19 cellular contexts compared by ENCODE assay signal in genomic region chr19:17137417-17137816, GRCh38.
DNase-seq lines count a peak whose midpoint lies in the region; ATAC-seq and TF ChIP-seq lines count a peak whose summit lies in the region.
"Had no signal": no experiment of that assay in that cellular context is flagged by ENCODE, and none has a peak within 500 bp of the region (broad histone marks: within the 10 kb centered on the region; RNA-seq: fewer than 3 reads in every experiment).

No MANE protein-coding gene starts in this region.

- H3K9me2 ChIP-seq in GM23338 (ENCODE audit: insufficient read depth), result no peaks in the 10 kb centered on the region

- H3K79me2 ChIP-seq in GM23338 (replicated peaks; ENCODE audit: insufficient read depth), result peaks cover 5% of the 10 kb centered on the region

- peaks cover 5% of the 10 kb centered on the region; the same call in 2 of the 3 replicates for H3K36me3 Mint-ChIP-seq in GM23338 (ENCODE audit: low read depth)
- no peaks in the 10 kb centered on the region for H3K36me3 Mint-ChIP-seq in T-helper 17 cell (ENCODE audit: low read depth)
- H3K36me3 Mint-ChIP-seq in glutamatergic neuron (ENCODE audit: unreplicated experiment), result no peaks in the 10 kb centered on the region
- H3K36me3 Mint-ChIP-seq in progenitor cell of endocrine pancreas (ENCODE audit: insufficient read depth), result peaks cover 2% of the 10 kb centered on the region

- TF ChIP-seq CTCF in GM23338 (conservative IDR thresholded peaks at IDR 0.05; ENCODE audit: low read depth in 2 of 2) (no peak), glutamatergic neuron (IDR thresholded peaks at IDR 0.05; ENCODE audit: partially characterized antibody, unreplicated experiment) (no peak), progenitor cell of endocrine pancreas (IDR thresholded peaks at IDR 0.05; ENCODE audit: unreplicated experiment) (no peak)

- ATAC-seq in GM23338 (no peak), T-helper 17 cell (no peak), GM18511 (IDR thresholded peaks at IDR 0.05; ENCODE audit: unreplicated experiment) (no peak)
- ATAC-seq: sciatic nerve had no signal

- H2AFZ ChIP-seq in GM23338, result no peak overlapping the region

- peaks cover 18% of the 10 kb centered on the region for H3F3A ChIP-seq in GM23338 (replicated peaks; ENCODE audit: low read depth)

- peak overlapping the region; percentile 85 for H3K27ac Mint-ChIP-seq in GM23338
- peak overlapping the region; percentile 61 for H3K27ac Mint-ChIP-seq in T-helper 17 cell
- peak overlapping the region; percentile 66 for H3K27ac Mint-ChIP-seq in glutamatergic neuron (ENCODE audit: unreplicated experiment)
- H3K27ac Mint-ChIP-seq in progenitor cell of endocrine pancreas, result peak overlapping the region; percentile 86

- no peak overlapping the region for H3K4me2 ChIP-seq in GM23338

- peaks cover 25% of the 10 kb centered on the region for H3K27me3 Mint-ChIP-seq in GM23338 (ENCODE audit: insufficient read depth, low read depth, poor library complexity)
- no peaks in the 10 kb centered on the region for H3K27me3 Mint-ChIP-seq in T-helper 17 cell
- H3K27me3 Mint-ChIP-seq in glutamatergic neuron (ENCODE audit: unreplicated experiment), result no peaks in the 10 kb centered on the region
- H3K27me3 Mint-ChIP-seq in progenitor cell of endocrine pancreas, result no peaks in the 10 kb centered on the region

- H3K36me3 ChIP-seq in GM23338 (ENCODE audit: insufficient read depth), result no peaks in the 10 kb centered on the region

- H3K9me3 Mint-ChIP-seq in GM23338 (no peaks in the 10 kb centered on the region), glutamatergic neuron (ENCODE audit: unreplicated experiment) (peaks cover 2% of the 10 kb centered on the region), progenitor cell of endocrine pancreas (ENCODE audit: low read depth) (no peaks in the 10 kb centered on the region)
- H3K9me3 Mint-ChIP-seq: immature natural killer cell had no signal

- DNase-seq in GM23338 (ENCODE audit: low spot score) (no peak), T-helper 17 cell (no peak), glutamatergic neuron (no peak), progenitor cell of endocrine pancreas (ENCODE audit: low spot score, unreplicated experiment) (no peak), AG20443 (ENCODE audit: low spot score) (no peak), cortex of kidney (lab: John Stamatoyannopoulos, UW) (no peak)
- DNase-seq in central memory CD4-positive, alpha-beta T cell, result no peak
- DNase-seq: activated CD8-positive, alpha-beta memory T cell treated with anti-CD3 and anti-CD28 coated beads, Interleukin-2, amount 50 U/mL, for 48 hours; activated naive CD4-positive, alpha-beta T cell treated with Interleukin-2 at 50 U/mL for 16 hours; anterior cingulate cortex; COR-L47; EL; immature natural killer cell; mammary epithelial cell; NCI-H2029; NCI-H510A; SIG-M5 had no signal

- H3K4me3 Mint-ChIP-seq in GM23338 (no peak overlapping the region), T-helper 17 cell (peak overlapping the region; percentile 59), glutamatergic neuron (ENCODE audit: unreplicated experiment) (no peak overlapping the region), progenitor cell of endocrine pancreas (ENCODE audit: low read depth) (no peak overlapping the region)
- H3K4me3 Mint-ChIP-seq: immature natural killer cell had no signal

- H3K27me3 ChIP-seq in GM23338 (ENCODE audit: insufficient read depth), result no peaks in the 10 kb centered on the region

- no peaks in the 10 kb centered on the region for H4K20me1 ChIP-seq in GM23338 (replicated peaks; ENCODE audit: insufficient read depth)

- H3K4me1 Mint-ChIP-seq in GM23338 (peaks cover 29% of the 10 kb centered on the region), T-helper 17 cell (peaks cover 7% of the 10 kb centered on the region), glutamatergic neuron (ENCODE audit: low read depth, unreplicated experiment) (peaks cover 5% of the 10 kb centered on the region), progenitor cell of endocrine pancreas (ENCODE audit: low read depth) (peaks cover 14% of the 10 kb centered on the region)

- H3K27ac ChIP-seq in GM23338 (ENCODE audit: low read depth), result no peak overlapping the region

- peaks cover 29% of the 10 kb centered on the region for H3K4me1 ChIP-seq in GM23338 (ENCODE audit: insufficient read depth)

- H3K4me3 ChIP-seq in GM23338, result no peak overlapping the region

- no peaks in the 10 kb centered on the region for H3K9me3 ChIP-seq in T-helper 17 cell (ENCODE audit: control insufficient read depth, low read length, poor library complexity, severe bottlenecking)

TF ChIP-seq in GM23338, 12 proteins besides CTCF, POLR2A, EP300 and RAD21 (continues in another document):
- TF ChIP-seq ZNF462 (CRISPR knock-in tag; IDR thresholded peaks at IDR 0.05) (no peak), JUNB (IDR thresholded peaks at IDR 0.05; ENCODE audit: unreplicated experiment) (no peak), EZH2phosphoT487 (IDR thresholded peaks at IDR 0.05; ENCODE audit: unreplicated experiment) (no peak), STAT1 (IDR thresholded peaks at IDR 0.05; ENCODE audit: unreplicated experiment) (no peak), ZNF114 (CRISPR knock-in tag; IDR thresholded peaks at IDR 0.05) (no peak), CREB1 (CRISPR knock-in tag; IDR thresholded peaks at IDR 0.05; ENCODE audit: low read depth) (no peak), EZH2 (IDR thresholded peaks at IDR 0.05; ENCODE audit: low read depth, unreplicated experiment) (no peak), POLR2AphosphoS5 (IDR thresholded peaks at IDR 0.05; ENCODE audit: low read depth) (no peak), ZNF331 (CRISPR knock-in tag; IDR thresholded peaks at IDR 0.05; ENCODE audit: low read depth) (no peak)
